19 cellular contexts compared by ENCODE assay signal in the genomic region with DNA sequence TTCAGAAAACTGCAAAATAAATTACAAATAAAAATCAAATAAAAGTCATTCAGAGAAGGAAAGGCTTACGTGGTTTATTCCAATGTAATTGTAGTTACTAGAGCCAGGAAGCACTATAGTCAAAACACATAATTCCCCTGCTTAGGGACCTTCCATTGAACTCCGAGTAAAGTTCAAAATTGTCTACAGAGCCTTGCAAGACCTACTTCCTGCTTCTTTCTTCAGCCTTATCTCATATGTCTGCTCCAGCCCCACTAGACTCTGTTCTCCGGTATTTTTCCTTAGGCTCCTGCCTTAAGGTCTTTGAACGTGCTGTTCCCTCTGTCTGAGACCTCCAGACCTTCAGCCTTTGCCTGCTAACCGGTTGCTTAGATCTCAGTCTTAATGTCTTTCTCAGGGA.
DNase-seq lines count a peak whose midpoint lies in the region; ATAC-seq and TF ChIP-seq lines count a peak whose summit lies in the region.
"Had no signal": no experiment of that assay in that cellular context is flagged by ENCODE, and none has a peak within 500 bp of the region (broad histone marks: within the 10 kb centered on the region; RNA-seq: fewer than 3 reads in every experiment).

No MANE protein-coding gene starts in this region.

- peak overlapping the region; percentile 15 for H3K56ac ChIP-seq in mesendoderm (ENCODE audit: low read length)

- no peak overlapping the region for H3K4me2 ChIP-seq in OCI-LY7 (ENCODE audit: low read length)
- H3K4me2 ChIP-seq in mesendoderm (ENCODE audit: low read length) = no peak overlapping the region
- no peak overlapping the region for H3K4me2 ChIP-seq in smooth muscle cell

- H3K9ac ChIP-seq in endodermal cell (ENCODE audit: extremely low read depth, low read length, poor library complexity, severe bottlenecking) (no peak overlapping the region), mesendoderm (ENCODE audit: low read length) (no peak overlapping the region), smooth muscle cell (ENCODE audit: low read depth) (no peak overlapping the region)

- no peaks in the 10 kb centered on the region for H3K9me2 ChIP-seq in OCI-LY7 (ENCODE audit: insufficient read depth, low read length)

- no peak for DNase-seq in OCI-LY7 (ENCODE audit: low spot score)
- no peak for DNase-seq in endodermal cell
- no peak for DNase-seq in mesendoderm
- DNase-seq in smooth muscle cell (lab: John Stamatoyannopoulos, UW; ENCODE audit: unreplicated experiment) = no peak
- no peak for DNase-seq in superior temporal gyrus (ENCODE audit: extremely low spot score)
- DNase-seq: BE2C, EL, GOT3, NCI-H1092, NCI-H146, NCI-H2029, NCI-H226, NCI-H524, NCI-H82 had no signal

- no peak overlapping the region for H2BK15ac ChIP-seq in mesendoderm (replicated peaks; ENCODE audit: low read depth)

- H3K79me1 ChIP-seq in mesendoderm (ENCODE audit: low read length) = no peaks in the 10 kb centered on the region

- H3K23ac ChIP-seq in mesendoderm (ENCODE audit: low read length) = no peak overlapping the region

- no peak overlapping the region for H2BK120ac ChIP-seq in mesendoderm (ENCODE audit: low read depth, low read length)

- H4K5ac ChIP-seq in mesendoderm (ENCODE audit: low read length) = no peak overlapping the region

- no peaks in the 10 kb centered on the region for H3K36me3 Mint-ChIP-seq in endodermal cell (ENCODE audit: low read depth)

- H3K27me3 ChIP-seq in endodermal cell (ENCODE audit: control insufficient read depth, insufficient read depth, low read length, poor library complexity, severe bottlenecking) (no peaks in the 10 kb centered on the region), mesendoderm (ENCODE audit: insufficient read depth, low read length, poor library complexity) (no peaks in the 10 kb centered on the region), smooth muscle cell (ENCODE audit: low read depth) (no peaks in the 10 kb centered on the region)
- H3K27me3 ChIP-seq: BE2C, SJSA1 had no signal

- H3K27ac ChIP-seq in OCI-LY7 (ENCODE audit: low read depth, low read length, poor library complexity, severe bottlenecking) (no peak overlapping the region), endodermal cell (ENCODE audit: low read depth, low read length) (no peak overlapping the region), mesendoderm (ENCODE audit: low read depth, low read length) (no peak overlapping the region), smooth muscle cell (ENCODE audit: low read depth) (no peak overlapping the region)
- H3K27ac ChIP-seq: SJSA1 had no signal

- CTCF ChIA-PET in OCI-LY7 (lab: Charles Lee; ENCODE audit: unreplicated experiment) = no interaction called here

- H2BK5ac ChIP-seq in mesendoderm (ENCODE audit: low read length) = no peak overlapping the region

- H2AFZ ChIP-seq in OCI-LY7 (ENCODE audit: low read length) (peak overlapping the region; percentile 57; the same call in 1 of the 2 replicates), smooth muscle cell (ENCODE audit: low read depth) (peak overlapping the region; percentile 68)

- H3K4me1 Mint-ChIP-seq in endodermal cell = peaks cover 34% of the 10 kb centered on the region

- ATAC-seq in HG03108 (IDR thresholded peaks at IDR 0.05; ENCODE audit: unreplicated experiment) = no peak
- ATAC-seq in HG03571 (IDR thresholded peaks at IDR 0.05; ENCODE audit: unreplicated experiment) = no peak
- ATAC-seq: K562, Right ventricle myocardium inferior had no signal

- TF ChIP-seq CTCF in OCI-LY7 (conservative IDR thresholded peaks at IDR 0.05; ENCODE audit: low read length) = no peak
- no peak for TF ChIP-seq CTCF in endodermal cell (conservative IDR thresholded peaks at IDR 0.05)
- TF ChIP-seq CTCF in smooth muscle cell (IDR thresholded peaks at IDR 0.05; ENCODE audit: borderline replicate concordance, insufficient read depth, poor library complexity, severe bottlenecking) = no peak

- no peak overlapping the region for H2AK5ac ChIP-seq in mesendoderm (ENCODE audit: low read length)

- WGBS in endodermal cell (ENCODE audit: insufficient coverage in 1 of 2, insufficient read length in 1 of 2), 2 experiments = 93 to 96% methylated on average over 3 to 5 of the region's 5 CpGs
- WGBS in mesendoderm (ENCODE audit: extremely low coverage, insufficient coverage, low lambda C conversion rate) = no CpG with 5 or more reads among the region's 5 CpGs
- WGBS in smooth muscle cell (ENCODE audit: low lambda C conversion rate) = 38% methylated on average over 5 of the region's 5 CpGs

- H3K27me3 Mint-ChIP-seq in endodermal cell (ENCODE audit: insufficient read depth) = no peaks in the 10 kb centered on the region

- H3K4me3 Mint-ChIP-seq in endodermal cell = no peak overlapping the region

- no peak overlapping the region for H4K8ac ChIP-seq in mesendoderm (ENCODE audit: low read depth, low read length)

- POLR2A ChIA-PET in OCI-LY7 (lab: Charles Lee) = no interaction called here

- no peaks in the 10 kb centered on the region for H3F3A ChIP-seq in smooth muscle cell (ENCODE audit: low read depth)

- peak overlapping the region; percentile 8 for H3K18ac ChIP-seq in mesendoderm (ENCODE audit: low read length)

- H3K27ac Mint-ChIP-seq in endodermal cell = peak overlapping the region; percentile 87

- no peaks in the 10 kb centered on the region for H3K79me2 ChIP-seq in OCI-LY7 (ENCODE audit: insufficient read depth, low read depth, low read length)
- no peaks in the 10 kb centered on the region for H3K79me2 ChIP-seq in mesendoderm (ENCODE audit: control insufficient read depth, insufficient read depth, low read length)
- no peaks in the 10 kb centered on the region for H3K79me2 ChIP-seq in smooth muscle cell (ENCODE audit: low read depth)

- H4K20me1 ChIP-seq in OCI-LY7 (ENCODE audit: insufficient read depth, low read length) (no peaks in the 10 kb centered on the region), smooth muscle cell (ENCODE audit: low read depth) (no peaks in the 10 kb centered on the region)

- H3K9me3 ChIP-seq in OCI-LY7 (ENCODE audit: low read length) (peaks cover 7% of the 10 kb centered on the region; the same call in 1 of the 2 replicates), endodermal cell (ENCODE audit: control insufficient read depth, low read length) (peaks cover 9% of the 10 kb centered on the region), smooth muscle cell (replicated peaks; ENCODE audit: low read depth) (no peaks in the 10 kb centered on the region)
- H3K9me3 ChIP-seq: BE2C had no signal

- no peaks in the 10 kb centered on the region for H3K9me3 Mint-ChIP-seq in endodermal cell

- H3K4me1 ChIP-seq in OCI-LY7 (ENCODE audit: insufficient read depth, low read length, poor library complexity, severe bottlenecking) (peaks cover 26% of the 10 kb centered on the region), endodermal cell (ENCODE audit: control insufficient read depth, insufficient read depth, low read length) (peaks cover 16% of the 10 kb centered on the region), mesendoderm (ENCODE audit: control insufficient read depth, low read depth, low read length) (peaks cover 4% of the 10 kb centered on the region), smooth muscle cell (ENCODE audit: low read depth) (no peaks in the 10 kb centered on the region)
- H3K4me1 ChIP-seq: BE2C had no signal

- H3K4ac ChIP-seq in mesendoderm (ENCODE audit: low read depth, low read length) = no peak overlapping the region

- H3K4me3 ChIP-seq in OCI-LY7 (ENCODE audit: low read depth, low read length, poor library complexity, severe bottlenecking) (no peak overlapping the region), endodermal cell (ENCODE audit: low read length) (no peak overlapping the region), mesendoderm (ENCODE audit: low read length) (no peak overlapping the region), smooth muscle cell (no peak overlapping the region)
- H3K4me3 ChIP-seq: K562, SJSA1 had no signal

- intact Hi-C loops in OCI-LY7 (cut with micrococcal nuclease; ENCODE audit: unreplicated experiment) = no loop called here

- BruUV-seq in OCI-LY7 (replicated peaks; lab: Mats Ljungman, UMichigan) = no TSS peak

- H3K36me3 ChIP-seq in OCI-LY7 (ENCODE audit: insufficient read depth, low read length) (no peaks in the 10 kb centered on the region), endodermal cell (ENCODE audit: control insufficient read depth, insufficient read depth, low read length) (no peaks in the 10 kb centered on the region), mesendoderm (ENCODE audit: control insufficient read depth, insufficient read depth, low read length) (no peaks in the 10 kb centered on the region), smooth muscle cell (ENCODE audit: low read depth) (no peaks in the 10 kb centered on the region)
- H3K36me3 ChIP-seq: BE2C, SJSA1 had no signal
